Comparison of ENCODE assay signal across 8 cellular contexts in the genomic region with DNA sequence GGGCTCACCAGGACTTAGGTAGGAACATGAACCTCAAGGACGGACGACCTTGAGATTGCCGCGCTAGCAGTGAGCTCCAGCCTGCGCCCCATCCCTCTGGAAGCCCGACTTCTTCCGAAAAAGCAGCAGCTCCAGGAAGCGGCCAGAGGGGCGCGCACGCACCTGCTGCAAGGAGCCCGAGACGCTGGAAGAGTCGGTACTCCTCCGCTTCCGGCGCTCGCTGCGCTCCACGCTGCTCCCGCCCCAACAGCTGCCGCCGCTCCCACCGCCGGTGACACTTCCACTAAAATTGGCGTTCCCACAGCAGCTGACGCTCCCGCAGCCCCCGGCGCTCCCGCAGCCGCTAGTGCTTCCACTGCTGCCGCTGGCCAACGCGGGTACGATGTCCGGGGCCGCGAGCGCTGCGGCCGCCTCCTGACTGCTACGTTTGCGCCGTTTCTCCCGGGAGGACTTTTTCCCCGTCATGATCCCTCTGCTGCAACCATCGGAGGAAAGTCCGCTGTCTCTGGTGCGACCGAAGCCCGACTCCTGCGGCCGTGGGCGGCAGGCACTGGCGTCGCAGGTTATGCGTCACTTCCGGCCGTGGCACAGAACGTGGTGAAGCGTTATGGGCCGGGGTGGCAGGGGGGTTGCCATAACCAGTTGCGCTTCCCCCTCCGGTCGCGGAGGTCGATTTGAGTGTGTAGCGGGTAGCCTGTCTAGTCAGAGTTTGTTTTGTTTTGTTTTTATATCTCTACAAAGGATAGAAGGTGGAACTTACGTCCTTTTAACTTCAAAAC. TPM values are rescaled to one million over a fixed set of nuclear protein-coding genes. Genes with fewer than 3 reads are reported as not detected.
DNase-seq lines count a peak whose midpoint lies in the region; ATAC-seq and TF ChIP-seq lines count a peak whose summit lies in the region.

A gene with protein sequence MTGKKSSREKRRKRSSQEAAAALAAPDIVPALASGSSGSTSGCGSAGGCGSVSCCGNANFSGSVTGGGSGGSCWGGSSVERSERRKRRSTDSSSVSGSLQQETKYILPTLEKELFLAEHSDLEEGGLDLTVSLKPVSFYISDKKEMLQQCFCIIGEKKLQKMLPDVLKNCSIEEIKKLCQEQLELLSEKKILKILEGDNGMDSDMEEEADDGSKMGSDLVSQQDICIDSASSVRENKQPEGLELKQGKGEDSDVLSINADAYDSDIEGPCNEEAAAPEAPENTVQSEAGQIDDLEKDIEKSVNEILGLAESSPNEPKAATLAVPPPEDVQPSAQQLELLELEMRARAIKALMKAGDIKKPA (minus strand): TSS at position 552 of the 779 bp plus-strand sequence. CDS start 87 bp downstream, at position 465.

- H3K9me3 Mint-ChIP-seq in activated naive CD4-positive, alpha-beta T cell treated with anti-CD3 and anti-CD28 coated beads, Interleukin-2, amount 50 U/mL, for 72 hours: peaks cover 8 to 12% of the 10 kb centered on the region in 2 donors

- no peaks in the 10 kb centered on the region for H3K9me3 ChIP-seq in osteoblast (ENCODE audit: low read depth, low read length)
- H3K9me3 ChIP-seq in thoracic aorta: no peaks in the 10 kb centered on the region

- peak within 1 kb of the TSS; percentile 85 for H3K4me2 ChIP-seq in osteoblast (ENCODE audit: insufficient read depth, low read length)

- DNase-seq in GM06990 (ENCODE audit: extremely low read depth, insufficient read length) (peak; percentile 92), HFF-Myc (ENCODE audit: extremely low read depth, low read depth) (peak; percentile 71), MV-4-11 (lab: John Stamatoyannopoulos, UW) (peak; percentile 91), glomerular visceral epithelial cell (ENCODE audit: extremely low spot score) (peak; percentile 92), osteoblast (ENCODE audit: insufficient read length, low spot score, missing footprints) (peak; percentile 97), thoracic aorta (ENCODE audit: low spot score) (peak; percentile 78)
- peak; percentile 87 to 89 for DNase-seq in activated naive CD4-positive, alpha-beta T cell treated with anti-CD3 and anti-CD28 coated beads, Interleukin-2, amount 50 U/mL, for 72 hours (ENCODE audit: low spot score in 2 of 2)

- H2AFZ ChIP-seq in osteoblast (ENCODE audit: low read length): peak within 1 kb of the TSS; percentile 93

- H3K27ac ChIP-seq in osteoblast (ENCODE audit: low read depth, low read length) (peak within 1 kb of the TSS; percentile 87), thoracic aorta (peak within 1 kb of the TSS; percentile 93 to 98)

- TF ChIP-seq CTCF in GM06990 (IDR thresholded peaks at IDR 0.05; ENCODE audit: insufficient read depth, low read length, poor library complexity, severe bottlenecking) (peak; percentile 60), HFF-Myc (IDR thresholded peaks at IDR 0.05; ENCODE audit: low read depth, low read length, missing control alignments) (peak; percentile 22), osteoblast (IDR thresholded peaks at IDR 0.05; ENCODE audit: extremely low read depth, low read depth, low read length) (peak; percentile 41), thoracic aorta (IDR thresholded peaks at IDR 0.05) (peak; percentile 47)

- H4K20me1 ChIP-seq in osteoblast (ENCODE audit: insufficient read depth, low read length): peaks cover 5% of the 10 kb centered on the region

- ATAC-seq in SK-N-SH treated with all-trans-retinoic acid at 6 μM for 48 hours (peak; percentile 96), thoracic aorta (ENCODE audit: insufficient number of reproducible peaks, low FRiP score, low read depth) (peak; percentile 80)
- peak; percentile 94 to 95 for ATAC-seq in activated naive CD4-positive, alpha-beta T cell treated with anti-CD3 and anti-CD28 coated beads, Interleukin-2, amount 50 U/mL, for 72 hours

- H3K4me1 ChIP-seq in osteoblast (ENCODE audit: insufficient read depth, low read length) (peaks cover 11% of the 10 kb centered on the region), thoracic aorta (ENCODE audit: control insufficient read depth in 1 of 2, low read depth in 2 of 2) (peaks cover 16 to 22% of the 10 kb centered on the region in 2 donors)

- peaks cover 44% of the 10 kb centered on the region for H3K79me2 ChIP-seq in osteoblast (ENCODE audit: insufficient read depth, low read length)

- peak within 1 kb of the TSS; percentile 99 for H3K27ac Mint-ChIP-seq in activated naive CD4-positive, alpha-beta T cell treated with anti-CD3 and anti-CD28 coated beads, Interleukin-2, amount 50 U/mL, for 72 hours

- H3K27me3 ChIP-seq in GM06990 (replicated peaks; ENCODE audit: control insufficient read depth, insufficient read depth, low read length) (no peaks in the 10 kb centered on the region), osteoblast (ENCODE audit: insufficient read depth, low read length) (no peaks in the 10 kb centered on the region), thoracic aorta (replicated peaks; ENCODE audit: insufficient read depth) (no peaks in the 10 kb centered on the region)

- peaks cover 30 to 33% of the 10 kb centered on the region in 2 donors for H3K36me3 Mint-ChIP-seq in activated naive CD4-positive, alpha-beta T cell treated with anti-CD3 and anti-CD28 coated beads, Interleukin-2, amount 50 U/mL, for 72 hours

- H3K36me3 ChIP-seq in GM06990 (ENCODE audit: control insufficient read depth, insufficient read depth, low read length): no peaks in the 10 kb centered on the region
- H3K36me3 ChIP-seq in osteoblast (ENCODE audit: insufficient read depth, low read length): peaks cover under 1% of the 10 kb centered on the region
- no peaks in the 10 kb centered on the region for H3K36me3 ChIP-seq in thoracic aorta

- peak within 1 kb of the TSS; percentile 99 for H3K4me3 ChIP-seq in GM06990 (replicated peaks; ENCODE audit: low read depth, low read length)
- H3K4me3 ChIP-seq in HFF-Myc (replicated peaks; ENCODE audit: low read depth, low read length): peak within 1 kb of the TSS; percentile 89
- peak within 1 kb of the TSS; percentile 90 for H3K4me3 ChIP-seq in osteoblast (ENCODE audit: insufficient read depth, low read length)
- H3K4me3 ChIP-seq in thoracic aorta: peak within 1 kb of the TSS; percentile 93

TF ChIP-seq in SK-N-SH treated with all-trans-retinoic acid at 6 μM for 48 hours, 23 proteins besides CTCF, POLR2A, EP300 and RAD21:
- TF ChIP-seq, protein P1, sequence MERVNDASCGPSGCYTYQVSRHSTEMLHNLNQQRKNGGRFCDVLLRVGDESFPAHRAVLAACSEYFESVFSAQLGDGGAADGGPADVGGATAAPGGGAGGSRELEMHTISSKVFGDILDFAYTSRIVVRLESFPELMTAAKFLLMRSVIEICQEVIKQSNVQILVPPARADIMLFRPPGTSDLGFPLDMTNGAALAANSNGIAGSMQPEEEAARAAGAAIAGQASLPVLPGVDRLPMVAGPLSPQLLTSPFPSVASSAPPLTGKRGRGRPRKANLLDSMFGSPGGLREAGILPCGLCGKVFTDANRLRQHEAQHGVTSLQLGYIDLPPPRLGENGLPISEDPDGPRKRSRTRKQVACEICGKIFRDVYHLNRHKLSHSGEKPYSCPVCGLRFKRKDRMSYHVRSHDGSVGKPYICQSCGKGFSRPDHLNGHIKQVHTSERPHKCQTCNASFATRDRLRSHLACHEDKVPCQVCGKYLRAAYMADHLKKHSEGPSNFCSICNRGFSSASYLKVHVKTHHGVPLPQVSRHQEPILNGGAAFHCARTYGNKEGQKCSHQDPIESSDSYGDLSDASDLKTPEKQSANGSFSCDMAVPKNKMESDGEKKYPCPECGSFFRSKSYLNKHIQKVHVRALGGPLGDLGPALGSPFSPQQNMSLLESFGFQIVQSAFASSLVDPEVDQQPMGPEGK (CRISPR knock-in tag; IDR thresholded peaks at IDR 0.05; ENCODE audit: borderline replicate concordance): 0 out of 2 replicates have a peak, but pooled peaks have one; percentile 13
- TF ChIP-seq TOX (CRISPR knock-in tag; IDR thresholded peaks at IDR 0.05; ENCODE audit: borderline replicate concordance) (no peak), ZFP30 (CRISPR knock-in tag; IDR thresholded peaks at IDR 0.05) (no peak), ZNF565 (CRISPR knock-in tag; conservative IDR thresholded peaks at IDR 0.05; ENCODE audit: low read depth) (no peak), TCF4 (CRISPR knock-in tag; IDR thresholded peaks at IDR 0.05; ENCODE audit: borderline replicate concordance) (peak; percentile 15; the same call in 1 of the 2 replicates), SNAI2 (CRISPR knock-in tag; IDR thresholded peaks at IDR 0.05) (peak; percentile 73; the same call in 1 of the 2 replicates)
- TF ChIP-seq, protein P2, sequence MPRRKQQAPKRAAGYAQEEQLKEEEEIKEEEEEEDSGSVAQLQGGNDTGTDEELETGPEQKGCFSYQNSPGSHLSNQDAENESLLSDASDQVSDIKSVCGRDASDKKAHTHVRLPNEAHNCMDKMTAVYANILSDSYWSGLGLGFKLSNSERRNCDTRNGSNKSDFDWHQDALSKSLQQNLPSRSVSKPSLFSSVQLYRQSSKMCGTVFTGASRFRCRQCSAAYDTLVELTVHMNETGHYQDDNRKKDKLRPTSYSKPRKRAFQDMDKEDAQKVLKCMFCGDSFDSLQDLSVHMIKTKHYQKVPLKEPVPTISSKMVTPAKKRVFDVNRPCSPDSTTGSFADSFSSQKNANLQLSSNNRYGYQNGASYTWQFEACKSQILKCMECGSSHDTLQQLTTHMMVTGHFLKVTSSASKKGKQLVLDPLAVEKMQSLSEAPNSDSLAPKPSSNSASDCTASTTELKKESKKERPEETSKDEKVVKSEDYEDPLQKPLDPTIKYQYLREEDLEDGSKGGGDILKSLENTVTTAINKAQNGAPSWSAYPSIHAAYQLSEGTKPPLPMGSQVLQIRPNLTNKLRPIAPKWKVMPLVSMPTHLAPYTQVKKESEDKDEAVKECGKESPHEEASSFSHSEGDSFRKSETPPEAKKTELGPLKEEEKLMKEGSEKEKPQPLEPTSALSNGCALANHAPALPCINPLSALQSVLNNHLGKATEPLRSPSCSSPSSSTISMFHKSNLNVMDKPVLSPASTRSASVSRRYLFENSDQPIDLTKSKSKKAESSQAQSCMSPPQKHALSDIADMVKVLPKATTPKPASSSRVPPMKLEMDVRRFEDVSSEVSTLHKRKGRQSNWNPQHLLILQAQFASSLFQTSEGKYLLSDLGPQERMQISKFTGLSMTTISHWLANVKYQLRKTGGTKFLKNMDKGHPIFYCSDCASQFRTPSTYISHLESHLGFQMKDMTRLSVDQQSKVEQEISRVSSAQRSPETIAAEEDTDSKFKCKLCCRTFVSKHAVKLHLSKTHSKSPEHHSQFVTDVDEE (CRISPR knock-in tag; IDR thresholded peaks at IDR 0.05): 0 out of 2 replicates have a peak, but pooled peaks have one; percentile 39

RNA-seq across cellular contexts. Expression of the gene that starts here (rescaled TPM):
- total RNA-seq in activated naive CD4-positive, alpha-beta T cell treated with anti-CD3 and anti-CD28 coated beads, Interleukin-2, amount 50 U/mL, for 72 hours: 10 to 100 TPM; 10.5 to 21.7 TPM
- 13.8 and 18.3 TPM in 2 replicates for total RNA-seq in osteoblast
- 10 to 100 TPM; 19.0 to 20.4 TPM for total RNA-seq in thoracic aorta

Comparison
In these comparisons a context has a peak if more than half of its experiments do, and no peak if none do; other contexts are left out.
1. Peak in every context shown above with its lines: DNase-seq, ATAC-seq, H3K4me3 ChIP-seq and H3K27ac ChIP-seq.